In genomic region chr5:139138790-139139189, GRCh38 we compare ENCODE assay signal across 10 cellular contexts. TPM values are rescaled to one million over a fixed set of nuclear protein-coding genes. Genes with fewer than 3 reads are reported as not detected.
A peak's percentile ranks its signal among the peaks of the same experiment; 100 is the strongest.
DNase-seq lines count a peak whose midpoint lies in the region; ATAC-seq, FAIRE-seq and TF ChIP-seq lines count a peak whose summit lies in the region.
"Had no signal": no experiment of that assay in that cellular context is flagged by ENCODE, and none has a peak within 500 bp of the region (broad histone marks: within the 10 kb centered on the region; RNA-seq: fewer than 3 reads in every experiment).

No MANE protein-coding gene starts in this region.

- H3K4me2 ChIP-seq in BLaER1 treated with 17β-estradiol and CSF1 and Interleukin-3, amounts not matched to agents 10 nM and 100 nM: peak overlapping the region; percentile 12 to 64 (median 35); a peak in 19 of 22 replicates

- no peak for ATAC-seq in T-helper 17 cell
- ATAC-seq in GM18909 (IDR thresholded peaks at IDR 0.05; ENCODE audit: poor library complexity, unreplicated experiment): no peak
- ATAC-seq in GM21381 (IDR thresholded peaks at IDR 0.05; ENCODE audit: unreplicated experiment): no peak

- no peaks in the 10 kb centered on the region for H3K27me3 ChIP-seq in BLaER1 treated with 17β-estradiol and CSF1 and Interleukin-3, amounts not matched to agents 10 nM and 100 nM
- H3K27me3 ChIP-seq in bronchial epithelial cell (ENCODE audit: control insufficient read depth, insufficient read depth, low read length): no peaks in the 10 kb centered on the region

- FAIRE-seq in bronchial epithelial cell (lab: Jason Lieb, UNC): no peak
- FAIRE-seq: G401.6 had no signal

- H3K4me1 Mint-ChIP-seq in T-helper 17 cell: peaks cover 16% of the 10 kb centered on the region

- H3K9ac ChIP-seq in BLaER1 treated with 17β-estradiol and CSF1 and Interleukin-3, amounts not matched to agents 10 nM and 100 nM: peak overlapping the region in 1 of 11 experiments; percentile 9; a peak in 1 of 22 replicates

- H3K4me1 ChIP-seq in BLaER1 treated with 17β-estradiol and CSF1 and Interleukin-3, amounts not matched to agents 10 nM and 100 nM: peaks cover 32 to 49% (median 37%) of the 10 kb centered on the region in 10 experiments

- H3K9me3 ChIP-seq in BLaER1 treated with 17β-estradiol and CSF1 and Interleukin-3, amounts not matched to agents 10 nM and 100 nM (replicated peaks in 1 of 11): no peaks in the 10 kb centered on the region
- H3K9me3 ChIP-seq in T-helper 17 cell (ENCODE audit: control insufficient read depth, low read length, poor library complexity, severe bottlenecking): no peaks in the 10 kb centered on the region

- no peak for TF ChIP-seq CTCF in bronchial epithelial cell (IDR thresholded peaks at IDR 0.05; ENCODE audit: insufficient read depth, low read length, severe bottlenecking)

- no peak overlapping the region for H3K27ac Mint-ChIP-seq in T-helper 17 cell

- DNase-seq in NCI-H2029 treated with DMSO at 0.1 percent for 48 hours (lab: John Stamatoyannopoulos, UW) (peak; percentile 84), bronchial epithelial cell (ENCODE audit: low read depth) (peak; percentile 63), medulla oblongata (ENCODE audit: extremely low spot score) (peak; percentile 30), T-helper 17 cell (no peak), germinal center (ENCODE audit: low spot score) (no peak)
- DNase-seq: erythroblast had no signal

- no peak overlapping the region for H3K4me3 ChIP-seq in BLaER1 treated with 17β-estradiol and CSF1 and Interleukin-3, amounts not matched to agents 10 nM and 100 nM
- H3K4me3 ChIP-seq in bronchial epithelial cell (ENCODE audit: low read depth, low read length): no peak overlapping the region

- H3K27me3 Mint-ChIP-seq in T-helper 17 cell: no peaks in the 10 kb centered on the region

- peaks cover 0 to 13% (median 0%) of the 10 kb centered on the region in 11 experiments; a peak in 3 of 22 replicates for H3K36me3 ChIP-seq in BLaER1 treated with 17β-estradiol and CSF1 and Interleukin-3, amounts not matched to agents 10 nM and 100 nM
- H3K36me3 ChIP-seq in bronchial epithelial cell (ENCODE audit: control insufficient read depth, insufficient read depth, low read length): no peaks in the 10 kb centered on the region

- H4K20me1 ChIP-seq in BLaER1 treated with 17β-estradiol and CSF1 and Interleukin-3, amounts not matched to agents 10 nM and 100 nM: peaks cover 0 to 65% (median 20%) of the 10 kb centered on the region in 11 experiments; a peak in 14 of 22 replicates

- no peak overlapping the region for H3K4me3 Mint-ChIP-seq in T-helper 17 cell

- no peak overlapping the region for H3K27ac ChIP-seq in BLaER1 treated with 17β-estradiol and CSF1 and Interleukin-3, amounts not matched to agents 10 nM and 100 nM

- peaks cover 5% of the 10 kb centered on the region for H3K36me3 Mint-ChIP-seq in T-helper 17 cell (ENCODE audit: low read depth)

RNA-seq across cellular contexts. Expression of gene SIL1, which starts 59.4 kb away (rescaled TPM):
- total RNA-seq in bronchial epithelial cell: 85.3 and 117 TPM in 2 replicates
- 10 to 100 TPM; 17.8 to 18.5 TPM for total RNA-seq in T-helper 17 cell

Comparison
In these comparisons a context has a peak if more than half of its experiments do, and no peak if none do; other contexts are left out.
1. DNase-seq: peak in NCI-H2029 treated with DMSO at 0.1 percent for 48 hours (single experiment), bronchial epithelial cell (single experiment) and medulla oblongata (single experiment); none in T-helper 17 cell (0 of 3) and germinal center (single experiment).